5 cellular contexts compared by ENCODE assay signal in the genomic region with DNA sequence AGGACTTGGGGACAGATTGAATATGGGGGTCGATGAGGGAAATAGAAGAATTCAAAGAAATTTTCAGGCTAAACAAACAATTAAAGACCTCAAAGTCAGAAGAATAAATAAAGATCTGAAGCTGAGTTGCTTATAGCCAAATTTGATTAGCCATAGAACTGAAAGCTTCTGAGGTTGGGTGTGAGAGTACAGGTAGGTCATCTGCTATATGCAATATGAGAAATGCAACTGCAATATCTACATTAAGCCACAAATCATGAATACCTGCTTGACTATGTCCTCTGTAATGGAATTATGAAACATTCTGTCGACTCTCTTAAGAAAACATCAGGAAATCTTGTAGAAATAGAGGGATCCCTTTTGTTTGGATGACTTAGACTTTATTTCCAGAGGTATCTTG.
"Had no signal": no experiment of that assay in that cellular context is flagged by ENCODE, and none has a peak within 500 bp of the region (broad histone marks: within the 10 kb centered on the region; RNA-seq: fewer than 3 reads in every experiment).

No MANE protein-coding gene starts in this region.

- H3K4me3 ChIP-seq: K562 had no signal

- H3K27ac ChIP-seq: HL-60 had no signal

- DNase-seq: IMR-90, KBM-7 had no signal

- ATAC-seq: HepG2, K562 had no signal
